Comparison of ENCODE assay signal across 21 cellular contexts in genomic region chr2:57793310-57793709, GRCh38.
DNase-seq lines count a peak whose midpoint lies in the region; ATAC-seq and TF ChIP-seq lines count a peak whose summit lies in the region.
"Had no signal": no experiment of that assay in that cellular context is flagged by ENCODE, and none has a peak within 500 bp of the region (broad histone marks: within the 10 kb centered on the region; RNA-seq: fewer than 3 reads in every experiment).

No MANE protein-coding gene starts in this region.

- H3K27ac Mint-ChIP-seq in activated naive CD8-positive, alpha-beta T cell treated with anti-CD3 and anti-CD28 coated beads, Interleukin-2, amount 50 U/mL, for 24 hours, result no peak overlapping the region
- H3K27ac Mint-ChIP-seq: B cell; CD4-positive, alpha-beta T cell; CD8-positive, alpha-beta T cell had no signal

- no peaks in the 10 kb centered on the region for H3K9me2 ChIP-seq in PC-9 (ENCODE audit: insufficient read depth)

- H3K27me3 ChIP-seq in PC-9 (ENCODE audit: insufficient read depth, low read depth), result no peaks in the 10 kb centered on the region
- H3K27me3 ChIP-seq: BLaER1 treated with 17β-estradiol and CSF1 and Interleukin-3, amounts not matched to agents 10 nM and 100 nM had no signal

- H3K27me3 Mint-ChIP-seq in activated naive CD8-positive, alpha-beta T cell treated with anti-CD3 and anti-CD28 coated beads, Interleukin-2, amount 50 U/mL, for 24 hours, result no peaks in the 10 kb centered on the region
- H3K27me3 Mint-ChIP-seq: B cell; CD4-positive, alpha-beta T cell had no signal

- H3K9me3 ChIP-seq in PC-9 (ENCODE audit: insufficient read depth, low read depth), result 0 out of 2 replicates have a peak, but pooled peaks cover 1% of the 10 kb centered on the region
- H3K9me3 ChIP-seq: Caco-2 had no signal

- TF ChIP-seq CTCF in GM12865 (IDR thresholded peaks at IDR 0.05; ENCODE audit: insufficient read depth, low read depth, low read length, missing control alignments) (no peak), PC-9 (conservative IDR thresholded peaks at IDR 0.05) (no peak)

- H4K20me1 ChIP-seq in PC-9 (ENCODE audit: insufficient read depth), result no peaks in the 10 kb centered on the region
- H4K20me1 ChIP-seq: BLaER1 treated with 17β-estradiol and CSF1 and Interleukin-3, amounts not matched to agents 10 nM and 100 nM had no signal

- POLR2A ChIA-PET in PC-9 (lab: Charles Lee; ENCODE audit: unreplicated experiment), result no interaction called here

- no peak overlapping the region for H3K27ac ChIP-seq in PC-9
- H3K27ac ChIP-seq: 22Rv1; A549; BLaER1 treated with 17β-estradiol and CSF1 and Interleukin-3, amounts not matched to agents 10 nM and 100 nM; C4-2B had no signal

- H2AFZ ChIP-seq in PC-9, result peak overlapping the region; percentile 55

- H3K4me3 Mint-ChIP-seq in activated naive CD8-positive, alpha-beta T cell treated with anti-CD3 and anti-CD28 coated beads, Interleukin-2, amount 50 U/mL, for 24 hours, result no peak overlapping the region
- H3K4me3 Mint-ChIP-seq: B cell; CD4-positive, alpha-beta T cell; CD8-positive, alpha-beta T cell had no signal

- H3K36me3 Mint-ChIP-seq in activated naive CD8-positive, alpha-beta T cell treated with anti-CD3 and anti-CD28 coated beads, Interleukin-2, amount 50 U/mL, for 24 hours (ENCODE audit: low read depth), result no peaks in the 10 kb centered on the region
- H3K36me3 Mint-ChIP-seq: CD8-positive, alpha-beta T cell had no signal

- H3K36me3 ChIP-seq in PC-9 (ENCODE audit: low read depth), result no peaks in the 10 kb centered on the region
- H3K36me3 ChIP-seq: BLaER1 treated with 17β-estradiol and CSF1 and Interleukin-3, amounts not matched to agents 10 nM and 100 nM had no signal

- H3K9me3 Mint-ChIP-seq in activated naive CD8-positive, alpha-beta T cell treated with anti-CD3 and anti-CD28 coated beads, Interleukin-2, amount 50 U/mL, for 24 hours, result peaks cover 4% of the 10 kb centered on the region

- BruUV-seq in PC-9 (replicated peaks; lab: Mats Ljungman, UMichigan), result no TSS peak

- CTCF ChIA-PET in PC-9 (lab: Charles Lee), result no interaction called here

- no peaks in the 10 kb centered on the region for H3K4me1 Mint-ChIP-seq in activated naive CD8-positive, alpha-beta T cell treated with anti-CD3 and anti-CD28 coated beads, Interleukin-2, amount 50 U/mL, for 24 hours
- H3K4me1 Mint-ChIP-seq: B cell had no signal

- intact Hi-C loops in PC-9 (cut with micrococcal nuclease; ENCODE audit: unreplicated experiment), result no loop called here

- no peaks in the 10 kb centered on the region for H3K79me2 ChIP-seq in PC-9 (ENCODE audit: low read depth)

- H3K4me2 ChIP-seq in PC-9, result no peak overlapping the region
- H3K4me2 ChIP-seq: A549; BLaER1 treated with 17β-estradiol and CSF1 and Interleukin-3, amounts not matched to agents 10 nM and 100 nM had no signal

- H3K4me3 ChIP-seq in GM12865 (ENCODE audit: low read depth, low read length) (no peak overlapping the region), PC-9 (no peak overlapping the region)
- H3K4me3 ChIP-seq: A549; BLaER1 treated with 17β-estradiol and CSF1 and Interleukin-3, amounts not matched to agents 10 nM and 100 nM had no signal

- H3F3A ChIP-seq in PC-9 (ENCODE audit: insufficient read depth, low read depth), result no peaks in the 10 kb centered on the region

- H3K4me1 ChIP-seq in PC-9 (replicated peaks; ENCODE audit: insufficient read depth), result no peaks in the 10 kb centered on the region
- H3K4me1 ChIP-seq: A549; BLaER1 treated with 17β-estradiol and CSF1 and Interleukin-3, amounts not matched to agents 10 nM and 100 nM had no signal

- ATAC-seq in HG02852 (IDR thresholded peaks at IDR 0.05; ENCODE audit: unreplicated experiment), result peak; percentile 54
- no peak for ATAC-seq in activated naive CD8-positive, alpha-beta T cell treated with anti-CD3 and anti-CD28 coated beads, Interleukin-2, amount 50 U/mL, for 24 hours
- ATAC-seq: A549; CD8-positive, alpha-beta T cell had no signal

- DNase-seq in GM12865 (ENCODE audit: low read depth) (peak; percentile 8), PC-9 (no peak), DMS153 (lab: John Stamatoyannopoulos, UW) (no peak), activated gamma-delta T cell (lab: John Stamatoyannopoulos, UW) (no peak)
- DNase-seq in activated naive CD8-positive, alpha-beta T cell treated with anti-CD3 and anti-CD28 coated beads, Interleukin-2, amount 50 U/mL, for 24 hours, result no peak
- DNase-seq: AML-193; Caco-2; Calu3; CD4-positive, alpha-beta T cell; CD8-positive, alpha-beta T cell; DMS53; DMS79; DND-41; EL; GDM1 had no signal
